ENCODE assay signal across 1 cellular context in genomic region chr19:49589391-49589790, GRCh38.
TF ChIP-seq lines count a peak whose summit lies in the region.

No MANE protein-coding gene starts in this region.

TF ChIP-seq in IMR-90, 13 proteins besides CTCF, POLR2A, EP300 and RAD21:
- TF ChIP-seq FOS (IDR thresholded peaks at IDR 0.05; ENCODE audit: low read depth, low read length) (no peak), NFE2L2 (IDR thresholded peaks at IDR 0.05; ENCODE audit: low read depth, low read length) (no peak), MAFK (IDR thresholded peaks at IDR 0.05; ENCODE audit: low read depth, low read length) (no peak), CHD1 (IDR thresholded peaks at IDR 0.05; ENCODE audit: low read depth, low read length) (no peak), CEBPB (IDR thresholded peaks at IDR 0.05; ENCODE audit: low read depth, low read length) (no peak), MAZ (IDR thresholded peaks at IDR 0.05; ENCODE audit: borderline replicate concordance, low read depth, low read length) (no peak), BHLHE40 (IDR thresholded peaks at IDR 0.05; ENCODE audit: low read depth, low read length) (no peak), RFX5 (IDR thresholded peaks at IDR 0.05; ENCODE audit: low read depth, low read length) (no peak), ELK1 (IDR thresholded peaks at IDR 0.05; ENCODE audit: borderline replicate concordance, low read depth, low read length) (no peak), MXI1 (IDR thresholded peaks at IDR 0.05; ENCODE audit: borderline replicate concordance, low read depth, low read length) (no peak), RCOR1 (IDR thresholded peaks at IDR 0.05; ENCODE audit: insufficient replicate concordance, low read length) (no peak), SMC3 (IDR thresholded peaks at IDR 0.05; ENCODE audit: low read depth, low read length) (no peak)
- TF ChIP-seq, protein P1, sequence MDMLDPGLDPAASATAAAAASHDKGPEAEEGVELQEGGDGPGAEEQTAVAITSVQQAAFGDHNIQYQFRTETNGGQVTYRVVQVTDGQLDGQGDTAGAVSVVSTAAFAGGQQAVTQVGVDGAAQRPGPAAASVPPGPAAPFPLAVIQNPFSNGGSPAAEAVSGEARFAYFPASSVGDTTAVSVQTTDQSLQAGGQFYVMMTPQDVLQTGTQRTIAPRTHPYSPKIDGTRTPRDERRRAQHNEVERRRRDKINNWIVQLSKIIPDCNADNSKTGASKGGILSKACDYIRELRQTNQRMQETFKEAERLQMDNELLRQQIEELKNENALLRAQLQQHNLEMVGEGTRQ (IDR thresholded peaks at IDR 0.05; ENCODE audit: low read depth, low read length), result no peak
